In the genomic region with DNA sequence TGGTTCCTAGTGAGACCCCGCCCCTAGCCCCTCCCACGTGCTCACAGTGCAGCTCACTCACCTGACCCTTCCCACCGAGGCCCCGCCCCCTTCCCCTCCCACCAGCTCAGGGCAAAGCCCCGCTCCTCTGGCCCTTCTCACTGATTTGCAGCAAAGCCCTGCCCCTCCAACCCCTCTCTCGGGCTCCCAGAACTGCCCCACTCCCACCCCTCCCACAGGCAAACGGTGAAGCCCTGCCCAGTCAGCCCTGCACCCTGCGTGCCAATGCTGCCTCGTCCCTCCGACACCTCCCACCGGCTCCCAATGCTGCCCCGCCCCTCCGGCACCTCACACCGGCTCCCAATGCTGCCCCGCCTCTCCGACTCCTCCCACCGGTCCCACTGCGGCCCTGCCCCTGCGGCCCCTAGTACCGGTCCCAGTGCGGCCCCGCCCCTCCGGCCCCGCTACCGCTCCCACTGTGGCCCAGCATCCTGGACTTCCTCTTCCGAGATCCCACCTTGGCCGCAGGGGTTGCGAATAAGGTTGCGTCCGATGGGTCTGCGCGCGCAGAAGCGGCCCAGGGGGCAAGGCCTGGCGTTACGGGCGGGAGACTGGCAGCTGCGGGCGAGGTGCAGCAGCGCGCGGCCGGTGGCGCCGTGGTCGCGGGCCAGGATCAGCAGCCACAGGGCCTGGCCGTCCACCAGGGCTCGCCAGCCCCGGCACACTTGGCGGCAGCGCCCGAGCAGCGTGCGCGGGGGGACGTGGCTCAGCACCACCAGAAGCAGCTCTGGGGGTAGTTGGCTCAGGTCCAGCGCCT, we compare ENCODE assay signal across 8 cellular contexts. TPM values are rescaled to one million over a fixed set of nuclear protein-coding genes. Genes with fewer than 3 reads are reported as not detected.
DNase-seq lines count a peak whose midpoint lies in the region; ATAC-seq and TF ChIP-seq lines count a peak whose summit lies in the region.

No MANE protein-coding gene starts in this region.

- H4K20me1 ChIP-seq in OCI-LY1 (ENCODE audit: insufficient read depth, low read length), result no peaks in the 10 kb centered on the region

- H3K36me3 ChIP-seq in OCI-LY1 (ENCODE audit: insufficient read depth, low read length) (no peaks in the 10 kb centered on the region), mucosa of descending colon (ENCODE audit: low read depth) (no peaks in the 10 kb centered on the region)

- H3K27ac ChIP-seq in OCI-LY1 (ENCODE audit: low read depth, low read length, poor library complexity, severe bottlenecking), result no peak overlapping the region

- ATAC-seq in HG03354 (IDR thresholded peaks at IDR 0.05; ENCODE audit: poor library complexity, severe bottlenecking, unreplicated experiment), result peak; percentile 47
- ATAC-seq in mucosa of descending colon, result peak; percentile 97

- no peaks in the 10 kb centered on the region for H3K27me3 ChIP-seq in OCI-LY1 (ENCODE audit: insufficient read depth, low read length)

- DNase-seq in ELR (ENCODE audit: low read depth) (peak; percentile 86), activated T-cell treated with anti-CD3 and anti-CD28 coated beads for 48 hours (ENCODE audit: low read depth) (peak; percentile 80), epithelial cell of proximal tubule (ENCODE audit: low read depth) (peak; percentile 52), mucosa of descending colon (peak; percentile 87 to 90 (median 89)), RKO (ENCODE audit: low spot score) (no peak)
- DNase-seq in stimulated activated CD8-positive, alpha-beta memory T cell treated with anti-CD3 and anti-CD28 coated beads, Interleukin-4, amount 100 ng/mL, for 1 hour (ENCODE audit: low read depth in 2 of 2, low spot score in 1 of 2), result peak; percentile 46 to 50

- H3F3A ChIP-seq in OCI-LY1 (ENCODE audit: insufficient read depth, low read length), result no peaks in the 10 kb centered on the region

- TF ChIP-seq CTCF in OCI-LY1 (IDR thresholded peaks at IDR 0.05; ENCODE audit: low read length) (no peak), epithelial cell of proximal tubule (conservative IDR thresholded peaks at IDR 0.05; ENCODE audit: low read depth, low read length) (no peak), mucosa of descending colon (IDR thresholded peaks at IDR 0.05) (no peak)

- H3K4me3 ChIP-seq in OCI-LY1 (ENCODE audit: low read depth, low read length, poor library complexity, severe bottlenecking) (peak overlapping the region; percentile 59), epithelial cell of proximal tubule (ENCODE audit: low read depth, low read length) (peak overlapping the region; percentile 67), mucosa of descending colon (peak overlapping the region; percentile 26)

- no peak overlapping the region for H2AFZ ChIP-seq in OCI-LY1 (ENCODE audit: low read length)

- no peaks in the 10 kb centered on the region for H3K79me2 ChIP-seq in OCI-LY1 (ENCODE audit: insufficient read depth, low read length)

- intact Hi-C loops in mucosa of descending colon (cut with DNase I, micrococcal nuclease), result no loop called here

- H3K9me2 ChIP-seq in OCI-LY1 (ENCODE audit: low read depth, low read length), result no peaks in the 10 kb centered on the region

- H3K4me1 ChIP-seq in OCI-LY1 (ENCODE audit: insufficient read depth, low read length, severe bottlenecking) (peaks cover 9% of the 10 kb centered on the region), mucosa of descending colon (ENCODE audit: low read depth) (peaks cover 8% of the 10 kb centered on the region)

- no peak overlapping the region; the same call in 1 of the 2 replicates for H3K9ac ChIP-seq in OCI-LY1 (ENCODE audit: low read length)

- no peaks in the 10 kb centered on the region for H3K9me3 ChIP-seq in OCI-LY1 (ENCODE audit: low read length)
- H3K9me3 ChIP-seq in mucosa of descending colon, result no peaks in the 10 kb centered on the region

- H3K4me2 ChIP-seq in OCI-LY1 (ENCODE audit: low read length), result peak overlapping the region; percentile 70

RNA-seq across cellular contexts. Expression of gene FBXO27, which starts 0.8 kb away (rescaled TPM):
- 8.0 and 14.3 TPM in 2 replicates for total RNA-seq in epithelial cell of proximal tubule
- 10 to 100 TPM in 1 of 3 donors, 1 to 10 TPM in 1, under 1 TPM in 1; 0.63 to 10.2 (median 1.5) TPM for total RNA-seq in mucosa of descending colon

RNA-seq across cellular contexts. Expression of gene ACP7, which starts 52.6 kb away (rescaled TPM):
- total RNA-seq in epithelial cell of proximal tubule (0.22 and 0.23 TPM in 2 replicates), mucosa of descending colon (not detected)

RNA-seq across cellular contexts. Expression of gene FBXO17, which starts 56.0 kb away (rescaled TPM):
- total RNA-seq in epithelial cell of proximal tubule, result 21.6 and 40.4 TPM in 2 replicates
- 10 to 100 TPM in 1 of 3 donors, 1 to 10 TPM in 2; 1.8 to 18.9 (median 1.9) TPM for total RNA-seq in mucosa of descending colon
